In the genomic region with DNA sequence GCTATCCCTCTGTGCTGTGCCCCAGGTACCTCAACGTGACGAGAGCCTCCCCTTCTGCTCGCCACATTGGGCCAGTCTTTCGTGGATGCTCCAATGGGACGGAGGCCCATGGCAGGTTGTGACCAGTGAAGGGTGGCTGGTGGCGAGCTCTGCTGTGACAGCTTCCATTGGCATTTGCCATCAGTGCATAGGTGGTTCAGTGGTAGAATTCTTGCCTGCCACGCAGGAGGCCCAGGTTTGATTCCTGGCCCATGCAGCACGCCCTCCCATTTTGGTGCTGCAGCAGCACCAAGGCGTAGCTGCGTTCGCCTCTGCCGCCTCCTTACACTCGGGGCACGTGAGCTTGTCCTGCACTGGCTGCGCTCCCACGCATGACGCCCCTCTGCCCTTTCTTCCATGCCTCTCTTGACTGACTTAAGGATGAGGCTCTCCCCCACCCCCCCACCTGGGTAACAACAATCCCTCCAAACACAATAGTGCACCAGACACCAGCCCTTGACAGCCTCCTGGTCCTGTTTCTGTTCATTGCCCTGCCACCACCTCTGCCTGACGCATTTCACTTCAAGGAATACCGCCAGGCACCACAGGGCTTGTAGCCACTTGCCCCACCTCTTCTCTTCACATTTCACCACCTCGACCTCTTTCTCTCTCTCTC, we compare ENCODE assay signal across 21 cellular contexts. TPM values are rescaled to one million over a fixed set of nuclear protein-coding genes. Genes with fewer than 3 reads are reported as not detected.
"Had no signal": no experiment of that assay in that cellular context is flagged by ENCODE, and none has a peak within 500 bp of the region (broad histone marks: within the 10 kb centered on the region; RNA-seq: fewer than 3 reads in every experiment).

No MANE protein-coding gene starts in this region.

- H3K27me3 ChIP-seq: vagina had no signal

- H3K36me3 Mint-ChIP-seq: immature natural killer cell; naive thymus-derived CD4-positive, alpha-beta T cell; type B pancreatic cell had no signal

- H3K4me3 ChIP-seq: coronary artery, heart right ventricle, left lung, lung, smooth muscle cell, thoracic aorta, vagina had no signal

- DNase-seq: activated CD4-positive, alpha-beta T cell treated with anti-CD3 and anti-CD28 coated beads for 1 hour; activated T-cell treated with anti-CD3 and anti-CD28 coated beads, Interleukin-2, amount 50 U/mL, for 24 hours; heart right ventricle; immature natural killer cell; kidney glomerular epithelial cell; left lung; naive thymus-derived CD4-positive, alpha-beta T cell; stimulated activated CD4-positive, alpha-beta T cell treated with anti-CD3 and anti-CD28 coated beads, Interleukin-15, amount 100 ng/mL, for 24 hours; stimulated activated CD4-positive, alpha-beta T cell treated with anti-CD3 and anti-CD28 coated beads, Interleukin-4, amount 100 ng/mL, for 1 hour; WERI-Rb-1 had no signal

- ATAC-seq: activated T-helper 17 cell treated with anti-CD3 and anti-CD28 coated beads, Interleukin-2, amount 50 U/mL, for 72 hours; heart right ventricle; left lung; naive thymus-derived CD4-positive, alpha-beta T cell; sciatic nerve had no signal

- H3K27ac Mint-ChIP-seq: activated naive CD8-positive, alpha-beta T cell; activated T-cell treated with anti-CD3 and anti-CD28 coated beads, Interleukin-2, amount 50 U/mL, for 24 hours; activated T-helper 17 cell treated with anti-CD3 and anti-CD28 coated beads, Interleukin-2, amount 50 U/mL, for 72 hours; immature natural killer cell; naive thymus-derived CD4-positive, alpha-beta T cell; type B pancreatic cell had no signal

- H3K4me1 Mint-ChIP-seq: activated T-helper 17 cell treated with anti-CD3 and anti-CD28 coated beads, Interleukin-2, amount 50 U/mL, for 72 hours; immature natural killer cell; naive thymus-derived CD4-positive, alpha-beta T cell; neural crest cell had no signal

- H3K27ac ChIP-seq: coronary artery, heart right ventricle, left lung, thoracic aorta, vagina, WERI-Rb-1 had no signal

- H3K4me1 ChIP-seq: heart right ventricle, left lung, vagina had no signal

- H3K4me3 Mint-ChIP-seq: activated naive CD8-positive, alpha-beta T cell; activated T-cell treated with anti-CD3 and anti-CD28 coated beads, Interleukin-2, amount 50 U/mL, for 24 hours; activated T-helper 17 cell treated with anti-CD3 and anti-CD28 coated beads, Interleukin-2, amount 50 U/mL, for 72 hours; immature natural killer cell; naive thymus-derived CD4-positive, alpha-beta T cell; neural crest cell; type B pancreatic cell had no signal

- H3K4me2 ChIP-seq: smooth muscle cell had no signal

- H3K9me3 ChIP-seq: heart right ventricle, left lung, thoracic aorta, vagina had no signal

- H3K36me3 ChIP-seq: heart right ventricle, left lung, thoracic aorta, vagina, WERI-Rb-1 had no signal

- H3K9me3 Mint-ChIP-seq: activated T-cell treated with anti-CD3 and anti-CD28 coated beads, Interleukin-2, amount 50 U/mL, for 24 hours; activated T-helper 17 cell treated with anti-CD3 and anti-CD28 coated beads, Interleukin-2, amount 50 U/mL, for 72 hours; immature natural killer cell; type B pancreatic cell had no signal

- FAIRE-seq: astrocyte had no signal

RNA-seq across cellular contexts. Expression of a gene that starts 24.7 kb away (rescaled TPM):
- total RNA-seq: activated T-helper 17 cell treated with anti-CD3 and anti-CD28 coated beads, Interleukin-2, amount 50 U/mL, for 72 hours; astrocyte; neural crest cell; smooth muscle cell had no signal

RNA-seq across cellular contexts. Expression of a gene that starts 43.8 kb away (rescaled TPM):
- total RNA-seq: neural crest cell had no signal
- polyA plus RNA-seq: naive thymus-derived CD4-positive, alpha-beta T cell had no signal
